Comparison of ENCODE assay signal across 19 cellular contexts in genomic region chr2:98558852-98559530, GRCh38. TPM values are rescaled to one million over a fixed set of nuclear protein-coding genes. Genes with fewer than 3 reads are reported as not detected.
DNase-seq lines count a peak whose midpoint lies in the region; ATAC-seq, FAIRE-seq and TF ChIP-seq lines count a peak whose summit lies in the region.
"Had no signal": no experiment of that assay in that cellular context is flagged by ENCODE, and none has a peak within 500 bp of the region (broad histone marks: within the 10 kb centered on the region; RNA-seq: fewer than 3 reads in every experiment).

No MANE protein-coding gene starts in this region.

- no peak for ATAC-seq in T-cell (replicated peaks in 1 of 4)
- ATAC-seq in GM21619 (IDR thresholded peaks at IDR 0.05; ENCODE audit: unreplicated experiment), result no peak
- ATAC-seq: esophagus mucosa, left colon, right cardiac atrium had no signal

- no peaks in the 10 kb centered on the region for H3K27me3 Mint-ChIP-seq in T-helper 2 cell treated with Interferon-gamma antibody and Interleukin-4, amounts not matched to agents 5 μg/mL and 100 μg/mL, for 36 hours (ENCODE audit: low read depth)
- H3K27me3 Mint-ChIP-seq in T-cell, result no peaks in the 10 kb centered on the region

- H3K9me3 ChIP-seq in esophagus muscularis mucosa (no peaks in the 10 kb centered on the region), kidney (ENCODE audit: control insufficient read depth in 1 of 2, low read length in 2 of 2) (no peaks in the 10 kb centered on the region)
- H3K9me3 ChIP-seq: Caco-2 had no signal

- no peaks in the 10 kb centered on the region for H3K27me3 ChIP-seq in esophagus muscularis mucosa

- H3K9me3 Mint-ChIP-seq in T-helper 2 cell treated with Interferon-gamma antibody and Interleukin-4, amounts not matched to agents 5 μg/mL and 100 μg/mL, for 36 hours, result no peaks in the 10 kb centered on the region
- no peaks in the 10 kb centered on the region for H3K9me3 Mint-ChIP-seq in T-cell
- H3K9me3 Mint-ChIP-seq: activated naive CD4-positive, alpha-beta T cell treated with anti-CD3 and anti-CD28 coated beads for 36 hours had no signal

- peaks cover 41% of the 10 kb centered on the region for H3K4me1 Mint-ChIP-seq in T-helper 2 cell treated with Interferon-gamma antibody and Interleukin-4, amounts not matched to agents 5 μg/mL and 100 μg/mL, for 36 hours (ENCODE audit: low read depth)
- peaks cover 33 to 38% (median 38%) of the 10 kb centered on the region in 3 donors for H3K4me1 Mint-ChIP-seq in T-cell

- POLR2A ChIA-PET in T-cell (lab: Charles Lee), result interaction anchor here in 1 of 2 donors (0.6 kb wide), 1 partner anchor 113 kb away, joined by 3 read pairs; no protein-coding TSS in a partner anchor

- CTCF ChIA-PET in T-cell (lab: Charles Lee), result interaction anchor here in 1 of 2 donors (1.0 kb wide), 1 partner anchor 25 kb away, joined by 3 read pairs; no protein-coding TSS in a partner anchor

- H3K36me3 ChIP-seq in esophagus muscularis mucosa (peaks cover 27 to 55% (median 44%) of the 10 kb centered on the region in 4 donors), kidney (ENCODE audit: control insufficient read depth in 1 of 2, insufficient read depth in 2 of 2, low read length in 2 of 2) (peaks cover 0 to 12% of the 10 kb centered on the region in 2 donors)

- no peak for DNase-seq in T-helper 2 cell treated with Interferon-gamma antibody and Interleukin-4, amounts not matched to agents 5 μg/mL and 100 μg/mL, for 36 hours (ENCODE audit: low spot score)
- DNase-seq in T-helper 2 cell, result no peak
- no peak for DNase-seq in T-cell
- DNase-seq in esophagus muscularis mucosa (ENCODE audit: extremely low spot score), result no peak
- DNase-seq in posterior vena cava (ENCODE audit: low spot score), result peak; percentile 50
- no peak for DNase-seq in NCI-H226
- no peak for DNase-seq in kidney
- DNase-seq: 8988T; activated naive CD4-positive, alpha-beta T cell treated with anti-CD3 and anti-CD28 coated beads for 36 hours; Caco-2; cerebellar nuclear complex; hippocampal formation; left colon; NCI-H2081 treated with DMSO at 0.1 percent for 48 hours; right cardiac atrium; stimulated activated CD4-positive, alpha-beta T cell treated with anti-CD3 and anti-CD28 coated beads, Interleukin-4, amount 100 ng/mL, for 1 hour had no signal

- H3K27ac Mint-ChIP-seq in T-helper 2 cell treated with Interferon-gamma antibody and Interleukin-4, amounts not matched to agents 5 μg/mL and 100 μg/mL, for 36 hours, result peak overlapping the region; percentile 76
- H3K27ac Mint-ChIP-seq in T-cell, result peak overlapping the region; percentile 43 to 71
- H3K27ac Mint-ChIP-seq: activated naive CD4-positive, alpha-beta T cell treated with anti-CD3 and anti-CD28 coated beads for 36 hours had no signal

- TF ChIP-seq POLR2A in esophagus muscularis mucosa (IDR thresholded peaks at IDR 0.05; ENCODE audit: low read depth), result no peak

- peaks cover 66% of the 10 kb centered on the region for H3K36me3 Mint-ChIP-seq in T-helper 2 cell treated with Interferon-gamma antibody and Interleukin-4, amounts not matched to agents 5 μg/mL and 100 μg/mL, for 36 hours (ENCODE audit: low read depth)
- peaks cover 62% of the 10 kb centered on the region for H3K36me3 Mint-ChIP-seq in T-cell

- WGBS in esophagus muscularis mucosa, result 89% methylated on average over 16 of the region's 16 CpGs

- intact Hi-C loops in esophagus muscularis mucosa (cut with DNase I), result no loop called here
- intact Hi-C loops in posterior vena cava (cut with DNase I), result no loop called here
- intact Hi-C loops in kidney (cut with DNase I), result no loop called here

- H3K4me1 ChIP-seq in esophagus muscularis mucosa, result peaks cover 44 to 50% (median 47%) of the 10 kb centered on the region in 4 donors
- peaks cover 0 to 2% of the 10 kb centered on the region in 2 donors for H3K4me1 ChIP-seq in kidney (ENCODE audit: control insufficient read depth in 1 of 2, insufficient read depth in 1 of 2, low read depth in 1 of 2, low read length in 2 of 2)
- H3K4me1 ChIP-seq: Caco-2 had no signal

- peak overlapping the region; percentile 40 for H3K4me3 Mint-ChIP-seq in T-helper 2 cell treated with Interferon-gamma antibody and Interleukin-4, amounts not matched to agents 5 μg/mL and 100 μg/mL, for 36 hours
- no peak overlapping the region for H3K4me3 Mint-ChIP-seq in T-cell
- H3K4me3 Mint-ChIP-seq: activated naive CD4-positive, alpha-beta T cell treated with anti-CD3 and anti-CD28 coated beads for 36 hours had no signal

- H3K9ac ChIP-seq in kidney (ENCODE audit: low read length in 2 of 2), result no peak overlapping the region

- H3K4me3 ChIP-seq in esophagus muscularis mucosa (no peak overlapping the region), kidney (ENCODE audit: low read length in 2 of 2) (no peak overlapping the region)

- peak overlapping the region; percentile 73 to 85 (median 78) for H3K27ac ChIP-seq in esophagus muscularis mucosa (replicated peaks in 1 of 4)
- H3K27ac ChIP-seq in kidney (ENCODE audit: low read depth in 2 of 2, low read length in 2 of 2), result no peak overlapping the region

- TF ChIP-seq CTCF in esophagus muscularis mucosa (IDR thresholded peaks at IDR 0.05) (no peak), kidney (IDR thresholded peaks at IDR 0.05; ENCODE audit: borderline replicate concordance, extremely low read depth, insufficient read depth) (no peak)

- no peak for FAIRE-seq in kidney (lab: Jason Lieb, UNC)
- FAIRE-seq: G401.6 had no signal

- TF ChIP-seq EP300 in esophagus muscularis mucosa (IDR thresholded peaks at IDR 0.05), result no peak

RNA-seq across cellular contexts. Expression of gene COA5, which starts 49.3 kb away (rescaled TPM):
- total RNA-seq in T-cell (10 to 100 TPM; 24.6 to 45.8 (median 39.9) TPM), esophagus muscularis mucosa (10 to 100 TPM; 28.3 to 48.2 (median 31.7) TPM), posterior vena cava (10 to 100 TPM; 19.5 to 25.5 TPM), kidney (38.0 TPM)
- 85.8 TPM for polyA plus RNA-seq in kidney (ENCODE audit: insufficient read depth, low read depth, low replicate concordance)

RNA-seq across cellular contexts. Expression of gene UNC50, which starts 49.4 kb away (rescaled TPM):
- total RNA-seq in T-cell (10 to 100 TPM; 19.5 to 37.9 (median 29.5) TPM), esophagus muscularis mucosa (10 to 100 TPM; 34.0 to 51.4 (median 40.7) TPM), posterior vena cava (10 to 100 TPM; 36.3 to 45.6 TPM), kidney (53.2 TPM)
- 58.0 TPM for polyA plus RNA-seq in kidney (ENCODE audit: insufficient read depth, low read depth, low replicate concordance)

Comparison
In these comparisons a context has a peak if more than half of its experiments do, and no peak if none do; other contexts are left out.
1. H3K27ac ChIP-seq: peak in esophagus muscularis mucosa (4 of 4); none in kidney (0 of 2).